In the genomic region with DNA sequence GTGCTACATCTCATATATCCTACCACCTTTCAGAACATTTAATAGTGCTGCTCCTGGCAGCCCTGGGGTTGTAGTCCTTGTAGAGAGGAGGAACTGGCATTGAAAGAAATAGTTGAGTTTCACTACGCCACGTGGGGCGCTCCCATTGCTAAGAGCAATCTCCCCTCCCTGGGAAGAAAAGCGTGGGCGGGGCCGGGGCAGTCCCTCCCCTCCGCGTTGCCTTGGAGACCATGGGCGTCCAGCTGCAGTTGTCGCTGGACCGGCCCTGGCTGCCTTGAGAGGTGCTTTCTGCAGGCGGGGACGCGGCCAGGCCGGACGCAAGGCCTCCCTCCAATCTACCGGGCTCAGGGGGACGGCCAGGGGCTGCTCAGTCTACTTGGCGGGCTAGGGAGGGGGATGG, we compare ENCODE assay signal across 9 cellular contexts. TPM values are rescaled to one million over a fixed set of nuclear protein-coding genes. Genes with fewer than 3 reads are reported as not detected.
DNase-seq lines count a peak whose midpoint lies in the region; ATAC-seq and TF ChIP-seq lines count a peak whose summit lies in the region.
"Had no signal": no experiment of that assay in that cellular context is flagged by ENCODE, and none has a peak within 500 bp of the region (broad histone marks: within the 10 kb centered on the region; RNA-seq: fewer than 3 reads in every experiment).

No MANE protein-coding gene starts in this region.

- no peak overlapping the region for H3K27ac ChIP-seq in brain microvascular endothelial cell
- H3K27ac ChIP-seq in spleen = no peak overlapping the region
- no peak overlapping the region for H3K27ac ChIP-seq in PC-3 (ENCODE audit: low read length)

- H3K4me1 ChIP-seq in spleen = peaks cover 0 to 11% (median 4%) of the 10 kb centered on the region in 6 donors
- no peaks in the 10 kb centered on the region for H3K4me1 ChIP-seq in PC-3 (ENCODE audit: insufficient read depth, low read length)

- POLR2A ChIA-PET in PC-3 (lab: Charles Lee; ENCODE audit: unreplicated experiment) = no interaction called here

- no peaks in the 10 kb centered on the region for H3K27me3 ChIP-seq in brain microvascular endothelial cell (replicated peaks)
- H3K27me3 ChIP-seq in spleen (replicated peaks in 1 of 7) = peaks cover 0 to 5% (median 0%) of the 10 kb centered on the region in 7 donors
- no peaks in the 10 kb centered on the region for H3K27me3 ChIP-seq in PC-3 (ENCODE audit: low read length)

- H3K4me3 ChIP-seq in brain microvascular endothelial cell (ENCODE audit: low read depth, low read length) = peak overlapping the region; percentile 49
- H3K4me3 ChIP-seq in spleen = peak overlapping the region in 4 of 8 donors; percentile 10 to 38 (median 14)
- H3K4me3 ChIP-seq in PC-3 (ENCODE audit: low read length) = no peak overlapping the region

- no peak for TF ChIP-seq POLR2A in spleen (IDR thresholded peaks at IDR 0.05)

- no peaks in the 10 kb centered on the region for H4K20me1 ChIP-seq in PC-3 (ENCODE audit: low read length)

- H3K36me3 ChIP-seq in brain microvascular endothelial cell (replicated peaks) = no peaks in the 10 kb centered on the region
- peaks cover 0 to 32% (median 7%) of the 10 kb centered on the region in 6 donors for H3K36me3 ChIP-seq in spleen
- no peaks in the 10 kb centered on the region for H3K36me3 ChIP-seq in PC-3 (ENCODE audit: low read depth, low read length)

- no peak overlapping the region for H3K9ac ChIP-seq in PC-3 (ENCODE audit: low read length)

- intact Hi-C loops in spleen (cut with DNase I; ENCODE audit: low total_unique reads) = no loop called here
- intact Hi-C loops in PC-3 (cut with micrococcal nuclease) = no loop called here

- CTCF ChIA-PET in PC-3 (lab: Charles Lee) = no interaction called here

- TF ChIP-seq CTCF in GM20000 (IDR thresholded peaks at IDR 0.05; ENCODE audit: extremely low read depth, missing control alignments) (no peak), brain microvascular endothelial cell (IDR thresholded peaks at IDR 0.05; ENCODE audit: low read depth, low read length, missing control alignments) (peak; percentile 55), spleen (IDR thresholded peaks at IDR 0.05 in 8 of 11, conservative IDR thresholded peaks at IDR 0.05 in 3 of 11) (no peak), PC-3 (conservative IDR thresholded peaks at IDR 0.05; ENCODE audit: low read depth, low read length) (no peak)

- WGBS in spleen, 5 donors = 15 to 51% (median 43%) methylated on average over 8 to 19 of the region's 19 CpGs

- H3F3A ChIP-seq in PC-3 (ENCODE audit: low read length, unreplicated experiment) = no peaks in the 10 kb centered on the region

- no peaks in the 10 kb centered on the region for H3K9me2 ChIP-seq in PC-3 (replicated peaks; ENCODE audit: low read length)

- no peak overlapping the region for H2AFZ ChIP-seq in PC-3 (ENCODE audit: low read length)

- peak; percentile 32 for DNase-seq in GM20000 (ENCODE audit: low spot score)
- peak; percentile 83 for DNase-seq in brain microvascular endothelial cell
- DNase-seq in iPS-NIHi7 (ENCODE audit: extremely low spot score) = peak; percentile 95
- peak; percentile 85 for DNase-seq in spleen
- DNase-seq in NOMO-1 (lab: John Stamatoyannopoulos, UW; ENCODE audit: unreplicated experiment in 2 of 2) = no peak
- DNase-seq in PC-3 = no peak
- DNase-seq in activated gamma-delta T cell (lab: John Stamatoyannopoulos, UW) = no peak
- DNase-seq: activated naive CD4-positive, alpha-beta T cell treated with anti-CD3 and anti-CD28 coated beads, Interleukin-2, amount 10 ng/mL, durations not matched to agents 7 days and 5 days had no signal

- no TSS peak for BruUV-seq in PC-3 (replicated peaks; lab: Mats Ljungman, UMichigan)

- H3K9me3 ChIP-seq in spleen (peaks cover 0 to 5% (median 0%) of the 10 kb centered on the region in 8 donors), PC-3 (ENCODE audit: low read length) (no peaks in the 10 kb centered on the region)

- in situ Hi-C loops in brain microvascular endothelial cell (cut with HindIII; ENCODE audit: low pct_ligation_motif_present, low sequenced_read_pairs) = no loop called here

- H3K4me2 ChIP-seq in PC-3 (ENCODE audit: low read length) = no peak overlapping the region

- no peaks in the 10 kb centered on the region for H3K79me2 ChIP-seq in PC-3 (ENCODE audit: low read length)

- no peak for ATAC-seq in PC-3
- ATAC-seq in HG02623 (IDR thresholded peaks at IDR 0.05; ENCODE audit: unreplicated experiment) = no peak

RNA-seq across cellular contexts. Expression of gene CCDC180, which starts 0.4 kb away (rescaled TPM):
- total RNA-seq in spleen (10 to 100 TPM in 2 of 7 donors, 1 to 10 TPM in 5; 4.6 to 14.7 (median 9.5) TPM), PC-3 (2014; rRNA removed) (0.55 and 0.69 TPM in 2 replicates)
- polyA plus RNA-seq in spleen = 1 to 10 TPM; 3.3 to 4.2 (median 4.2) TPM

Comparison
In these comparisons a context has a peak if more than half of its experiments do, and no peak if none do; other contexts are left out.
1. DNase-seq: peak in GM20000 (single experiment), brain microvascular endothelial cell (single experiment), iPS-NIHi7 (single experiment) and spleen (single experiment); none in NOMO-1 (0 of 2), PC-3 (single experiment) and activated gamma-delta T cell (single experiment).